15 cellular contexts compared by ENCODE assay signal in genomic region chr2:205771666-205772065, GRCh38.
"Had no signal": no experiment of that assay in that cellular context is flagged by ENCODE, and none has a peak within 500 bp of the region (broad histone marks: within the 10 kb centered on the region; RNA-seq: fewer than 3 reads in every experiment).

No MANE protein-coding gene starts in this region.

- H3K4me1 ChIP-seq: tibial artery had no signal

- H3K9me3 ChIP-seq: ovary, tibial artery had no signal

- H3K36me3 ChIP-seq: neural progenitor cell, ovary had no signal

- DNase-seq: activated CD4-positive, alpha-beta T cell treated with anti-CD3 and anti-CD28 coated beads, Interleukin-2, amount 50 U/mL, for 1 hour; activated CD4-positive, CD25-positive, alpha-beta regulatory T cell; activated naive CD4-positive, alpha-beta T cell treated with anti-CD3 and anti-CD28 coated beads, Interleukin-2, amount 10 ng/mL, durations not matched to agents 7 days and 5 days; cortex of kidney; effector CD8-positive, alpha-beta T cell; glutamatergic neuron; ovary; tibial artery had no signal

- H3K4me2 ChIP-seq: neural progenitor cell had no signal

- H3K9me3 Mint-ChIP-seq: activated naive CD4-positive, alpha-beta T cell treated with anti-CD3 and anti-CD28 coated beads, Interleukin-2, amount 10 ng/mL, durations not matched to agents 7 days and 5 days; activated T-helper 2 cell treated with anti-CD3 and anti-CD28 coated beads, Interferon-gamma antibody, Interleukin-2, Interleukin-4, amounts not matched to agents 10 μg/mL and 5 μg/mL and 100 μg/mL, durations not matched to agents 14 hours and 24 hours and 36 hours; central memory CD8-positive, alpha-beta T cell; memory B cell; neural progenitor cell; T-helper 1 cell treated with Interleukin-12 subunit alpha and Interleukin-12 subunit beta and Interleukin-4 antibody, amounts not matched to agents 30 μg/mL and 1 μg/mL, for 36 hours had no signal

- H3K27ac ChIP-seq: neural progenitor cell, ovary, skin epidermis, tibial artery had no signal

- H3K36me3 Mint-ChIP-seq: activated naive CD4-positive, alpha-beta T cell treated with anti-CD3 and anti-CD28 coated beads, Interleukin-2, amount 10 ng/mL, durations not matched to agents 7 days and 5 days; memory B cell; neural progenitor cell had no signal

- ATAC-seq: SK-N-SH treated with all-trans-retinoic acid at 6 μM for 48 hours had no signal

- H3K27ac Mint-ChIP-seq: activated naive CD4-positive, alpha-beta T cell treated with anti-CD3 and anti-CD28 coated beads, Interleukin-2, amount 10 ng/mL, durations not matched to agents 7 days and 5 days; activated T-helper 2 cell treated with anti-CD3 and anti-CD28 coated beads, Interferon-gamma antibody, Interleukin-2, Interleukin-4, amounts not matched to agents 10 μg/mL and 5 μg/mL and 100 μg/mL, durations not matched to agents 14 hours and 24 hours and 36 hours; memory B cell; T-helper 1 cell treated with Interleukin-12 subunit alpha and Interleukin-12 subunit beta and Interleukin-4 antibody, amounts not matched to agents 30 μg/mL and 1 μg/mL, for 36 hours had no signal

- H3K4me3 Mint-ChIP-seq: activated naive CD4-positive, alpha-beta T cell treated with anti-CD3 and anti-CD28 coated beads, Interleukin-2, amount 10 ng/mL, durations not matched to agents 7 days and 5 days; central memory CD8-positive, alpha-beta T cell; memory B cell; neural progenitor cell; T-helper 1 cell treated with Interleukin-12 subunit alpha and Interleukin-12 subunit beta and Interleukin-4 antibody, amounts not matched to agents 30 μg/mL and 1 μg/mL, for 36 hours had no signal

- H2AFZ ChIP-seq: neural progenitor cell had no signal

- H3K27me3 ChIP-seq: neural progenitor cell, ovary had no signal

- H3K4me3 ChIP-seq: neural progenitor cell, ovary, skin epidermis, tibial artery had no signal
